In genomic region chr5:139232161-139232724, GRCh38 we compare ENCODE assay signal across 13 cellular contexts. TPM values are rescaled to one million over a fixed set of nuclear protein-coding genes. Genes with fewer than 3 reads are reported as not detected.
A peak's percentile ranks its signal among the peaks of the same experiment; 100 is the strongest.
DNase-seq lines count a peak whose midpoint lies in the region; ATAC-seq, FAIRE-seq and TF ChIP-seq lines count a peak whose summit lies in the region.
"Had no signal": no experiment of that assay in that cellular context is flagged by ENCODE, and none has a peak within 500 bp of the region (broad histone marks: within the 10 kb centered on the region; RNA-seq: fewer than 3 reads in every experiment).

No MANE protein-coding gene starts in this region.

- H3K4me3 ChIP-seq in A549 (no peak overlapping the region), RWPE2 (ENCODE audit: severe bottlenecking) (no peak overlapping the region)

- H3K27ac ChIP-seq in A549 (peak overlapping the region in 1 of 2 experiments; percentile 45; a peak in 2 of 6 replicates), RWPE2 (ENCODE audit: poor library complexity, severe bottlenecking) (peak overlapping the region; percentile 13)

- no peak for TF ChIP-seq RAD21 in A549 (conservative IDR thresholded peaks at IDR 0.05 in 1 of 2, IDR thresholded peaks at IDR 0.05 in 1 of 2)

- FAIRE-seq in A549 (lab: Jason Lieb, UNC): no peak

- no peak for TF ChIP-seq POLR2A in A549 (IDR thresholded peaks at IDR 0.05; ENCODE audit: low read length)

- no peak overlapping the region for H3K4me2 ChIP-seq in A549

- POLR2A ChIA-PET in A549 (lab: Yijun Ruan, JAX): no interaction called here

- H3K27me3 ChIP-seq in RWPE2 (ENCODE audit: insufficient read depth, poor library complexity, severe bottlenecking): no peaks in the 10 kb centered on the region

- TF ChIP-seq CTCF in A549 (IDR thresholded peaks at IDR 0.05): no peak
- TF ChIP-seq CTCF in RWPE2 (IDR thresholded peaks at IDR 0.05; ENCODE audit: poor library complexity, severe bottlenecking): no peak

- CTCF ChIA-PET in A549 (lab: Yijun Ruan, JAX): interaction anchor here (0.6 to 1.9 kb wide), 6 partner anchors 11 to 513 kb away, joined by 3 to 7 read pairs (median 3); no protein-coding TSS in a partner anchor

- peaks cover 9% of the 10 kb centered on the region; the same call in 1 of the 3 replicates for H3K9me3 ChIP-seq in A549
- peaks cover 7% of the 10 kb centered on the region for H3K9me3 ChIP-seq in RWPE2 (ENCODE audit: severe bottlenecking)

- H3K4me1 ChIP-seq in A549 (no peaks in the 10 kb centered on the region), RWPE2 (ENCODE audit: insufficient read depth, poor library complexity, severe bottlenecking) (peaks cover 5% of the 10 kb centered on the region)

- TF ChIP-seq EP300 in A549 (IDR thresholded peaks at IDR 0.05): no peak

- no peaks in the 10 kb centered on the region for H3K36me3 ChIP-seq in RWPE2 (ENCODE audit: low read depth)

- ATAC-seq in A549 (no peak), RWPE2 (ENCODE audit: low read depth) (peak; percentile 94), esophagus mucosa (peak; percentile 76)
- ATAC-seq: activated CD8-positive, alpha-beta memory T cell treated with anti-CD3 and anti-CD28 coated beads, Interleukin-2, amount 10 ng/mL, durations not matched to agents 7 days and 5 days; left colon; Right ventricle myocardium inferior had no signal

- 64% methylated on average over 6 of the region's 6 CpGs for WGBS in A549 (ENCODE audit: missing lambda C conversion rate)

- DNase-seq in A549 (ENCODE audit: low read depth in 1 of 2, low spot score in 1 of 2) (no peak), HPDE6-E6E7 (ENCODE audit: extremely low spot score) (peak; percentile 79), RWPE2 (ENCODE audit: low spot score) (peak; percentile 91), NCI-H128 (lab: John Stamatoyannopoulos, UW; ENCODE audit: unreplicated experiment) (no peak), SHP77 treated with DMSO at 0.1 percent for 48 hours (lab: John Stamatoyannopoulos, UW) (no peak)
- no peak for DNase-seq in stimulated activated CD4-positive, alpha-beta T cell treated with anti-CD3 and anti-CD28 coated beads, Interleukin-4, amount 100 ng/mL, for 24 hours
- no peak for DNase-seq in effector CD4-positive, alpha-beta T cell
- DNase-seq: activated CD8-positive, alpha-beta memory T cell treated with anti-CD3 and anti-CD28 coated beads, Interleukin-2, amount 10 ng/mL, durations not matched to agents 7 days and 5 days; activated naive CD4-positive, alpha-beta T cell treated with anti-CD3 and anti-CD28 coated beads, Interleukin-2, amount 10 ng/mL, durations not matched to agents 7 days and 5 days; hippocampal formation; left colon had no signal

TF ChIP-seq in A549, 52 proteins besides CTCF, POLR2A, EP300 and RAD21:
- TF ChIP-seq ZFP36 (IDR thresholded peaks at IDR 0.05; ENCODE audit: borderline replicate concordance, partially characterized antibody): peak; percentile 77
- TF ChIP-seq KDM5A (IDR thresholded peaks at IDR 0.05): no peak
- no peak for TF ChIP-seq CHD2 (IDR thresholded peaks at IDR 0.05; ENCODE audit: low read length, partially characterized antibody)
- TF ChIP-seq ESRRA (IDR thresholded peaks at IDR 0.05; ENCODE audit: borderline replicate concordance, low read length): no peak
- no peak for TF ChIP-seq CEBPB (IDR thresholded peaks at IDR 0.05)

RNA-seq across cellular contexts. Expression of gene SIL1, which starts 34.1 kb away (rescaled TPM):
- polyA plus RNA-seq in A549 (2011; rRNA removed) (28.5 and 45.5 TPM in 2 replicates), A549 (2017; fragmentation: RNase III; extraction: RNeasy Plus Mini Kit Qiagen cat#74134 plus additional on column Dnase treatment) (23.0 to 31.7 TPM (median 27.6 TPM) in 3 replicates)
- 33.5 and 38.8 TPM in 2 replicates for polyA plus RNA-seq in A549 (2012; cell fraction: cytosol; rRNA removed)
- 45.6 and 67.8 TPM in 2 replicates for polyA plus RNA-seq in A549 (2012; cell fraction: nucleus; rRNA removed)
- polyA minus RNA-seq in A549 (2011; rRNA and poly(A)+ RNA removed): 23.8 and 24.8 TPM in 2 replicates
- total RNA-seq in esophagus mucosa: 29.3 TPM

Comparison
In these comparisons a context has a peak if more than half of its experiments do, and no peak if none do; other contexts are left out.
1. ATAC-seq: peak in RWPE2 (single experiment) and esophagus mucosa (single experiment); none in A549 (0 of 2).
2. DNase-seq: peak in HPDE6-E6E7 (single experiment) and RWPE2 (single experiment); none in A549 (0 of 2), NCI-H128 (single experiment), stimulated activated CD4-positive, alpha-beta T cell treated with anti-CD3 and anti-CD28 coated beads, Interleukin-4, amount 100 ng/mL, for 24 hours (single experiment), effector CD4-positive, alpha-beta T cell (single experiment) and SHP77 treated with DMSO at 0.1 percent for 48 hours (single experiment).